9 cellular contexts compared by ENCODE assay signal in genomic region chr11:63683133-63683991, GRCh38. TPM values are rescaled to one million over a fixed set of nuclear protein-coding genes. Genes with fewer than 3 reads are reported as not detected.
DNase-seq lines count a peak whose midpoint lies in the region; ATAC-seq, FAIRE-seq and TF ChIP-seq lines count a peak whose summit lies in the region.
"Had no signal": no experiment of that assay in that cellular context is flagged by ENCODE, and none has a peak within 500 bp of the region (broad histone marks: within the 10 kb centered on the region; RNA-seq: fewer than 3 reads in every experiment).

No MANE protein-coding gene starts in this region.

- no peak for TF ChIP-seq CTCF in endothelial cell of umbilical vein (IDR thresholded peaks at IDR 0.05; ENCODE audit: extremely low read depth in 1 of 2, insufficient read depth in 1 of 2, low read depth in 1 of 2, low read length in 2 of 2)
- TF ChIP-seq CTCF in sigmoid colon (IDR thresholded peaks at IDR 0.05): no peak
- TF ChIP-seq CTCF in RWPE1 (conservative IDR thresholded peaks at IDR 0.05; ENCODE audit: low read depth): no peak
- TF ChIP-seq CTCF in omental fat pad (IDR thresholded peaks at IDR 0.05): no peak

- peak overlapping the region in 2 of 3 experiments; percentile 91 to 99 for H3K4me3 ChIP-seq in endothelial cell of umbilical vein (replicated peaks in 1 of 3; ENCODE audit: insufficient read depth in 1 of 3, low read depth in 1 of 3, low read length in 3 of 3)
- peak overlapping the region in 3 of 4 donors; percentile 79 to 98 (median 93) for H3K4me3 ChIP-seq in sigmoid colon

- no peak overlapping the region for H2AFZ ChIP-seq in endothelial cell of umbilical vein (ENCODE audit: low read depth, low read length)

- TF ChIP-seq POLR2A in endothelial cell of umbilical vein (IDR thresholded peaks at IDR 0.05; ENCODE audit: low read depth, low read length) (no peak), sigmoid colon (IDR thresholded peaks at IDR 0.05) (no peak)

- H3K4me2 ChIP-seq in endothelial cell of umbilical vein (ENCODE audit: insufficient read depth, low read length): peak overlapping the region; percentile 91

- H3K27ac ChIP-seq in endothelial cell of umbilical vein (ENCODE audit: insufficient read depth, low read depth, low read length) (no peak overlapping the region), sigmoid colon (peak overlapping the region; percentile 94 to 97 (median 97)), RWPE1 (no peak overlapping the region)

- peak; percentile 17 for DNase-seq in DMS 273 (lab: John Stamatoyannopoulos, UW; ENCODE audit: unreplicated experiment)
- DNase-seq in DMS 273 treated with DMSO at 0.1 percent for 48 hours (lab: John Stamatoyannopoulos, UW): no peak
- peak; percentile 33 for DNase-seq in RKO (ENCODE audit: low spot score)
- DNase-seq in endothelial cell of umbilical vein (ENCODE audit: low read depth, low spot score): peak; percentile 25
- DNase-seq in sigmoid colon: no peak
- no peak for DNase-seq in RWPE1 (ENCODE audit: low spot score)
- no peak for DNase-seq in omental fat pad (ENCODE audit: low spot score)

- CTCF ChIA-PET in endothelial cell of umbilical vein (lab: Charles Lee) (interaction anchor here (0.6 to 3.4 kb wide), 9 partner anchors 10 to 85 kb away, joined by 3 to 30 read pairs (median 6); partner anchors contain the start of genes ATL3 and ZFTA), RWPE1 (lab: Yijun Ruan, JAX) (interaction anchor here (1.4 kb wide), 1 partner anchor 55 kb away, joined by 4 read pairs; no protein-coding TSS in a partner anchor)

- FAIRE-seq in endothelial cell of umbilical vein (lab: Jason Lieb, UNC): no peak
- FAIRE-seq: A204.1 had no signal

- H4K20me1 ChIP-seq in endothelial cell of umbilical vein (replicated peaks; ENCODE audit: control insufficient read depth, extremely low read depth, insufficient read depth, low read length): peaks cover 3% of the 10 kb centered on the region

- POLR2A ChIA-PET in endothelial cell of umbilical vein (lab: Charles Lee): interaction anchor here (0.7 kb wide), 1 partner anchor 13 kb away, joined by 3 read pairs; no protein-coding TSS in a partner anchor
- POLR2A ChIA-PET in RWPE1 (lab: Yijun Ruan, JAX; ENCODE audit: low non-redundant PET): no interaction called here

- H3K36me3 ChIP-seq in endothelial cell of umbilical vein (ENCODE audit: control insufficient read depth in 2 of 2, extremely low read depth in 1 of 2, insufficient read depth in 2 of 2, low read length in 2 of 2): no peaks in the 10 kb centered on the region
- H3K36me3 ChIP-seq in sigmoid colon: no peaks in the 10 kb centered on the region

- no peak for TF ChIP-seq EP300 in sigmoid colon (IDR thresholded peaks at IDR 0.05)

- H3K9me3 ChIP-seq in endothelial cell of umbilical vein (replicated peaks; ENCODE audit: control insufficient read depth, insufficient read depth, low read length): no peaks in the 10 kb centered on the region
- no peaks in the 10 kb centered on the region for H3K9me3 ChIP-seq in sigmoid colon

- BruUV-seq in endothelial cell of umbilical vein (replicated peaks; lab: Mats Ljungman, UMichigan): no TSS peak

- ATAC-seq in HG02852 (IDR thresholded peaks at IDR 0.05; ENCODE audit: unreplicated experiment) (no peak), omental fat pad (ENCODE audit: low FRiP score) (no peak)

- WGBS in sigmoid colon, 2 donors: 76 to 82% methylated on average over 8 of the region's 8 CpGs

- peak overlapping the region; percentile 74 for H3K9ac ChIP-seq in endothelial cell of umbilical vein (replicated peaks; ENCODE audit: extremely low read depth, insufficient read depth, low read length)

- peaks cover 61% of the 10 kb centered on the region for H3K79me2 ChIP-seq in endothelial cell of umbilical vein (ENCODE audit: control insufficient read depth, insufficient read depth, low read length)

- H3K9me1 ChIP-seq in endothelial cell of umbilical vein (replicated peaks; ENCODE audit: control insufficient read depth, extremely low read depth, insufficient read depth, low read length): no peaks in the 10 kb centered on the region

- no peaks in the 10 kb centered on the region for H3K27me3 ChIP-seq in endothelial cell of umbilical vein (ENCODE audit: control insufficient read depth in 2 of 2, insufficient read depth in 2 of 2, low read length in 2 of 2)
- no peaks in the 10 kb centered on the region for H3K27me3 ChIP-seq in sigmoid colon

- dilution Hi-C loops in endothelial cell of umbilical vein (cut with MboI; ENCODE audit: extremely low pct_ligation_motif_present, low sequenced_read_pairs): no loop called here

- intact Hi-C loops in endothelial cell of umbilical vein (cut with micrococcal nuclease) (no loop called here), sigmoid colon (cut with DNase I) (no loop called here)

- H3K4me1 ChIP-seq in endothelial cell of umbilical vein (ENCODE audit: control insufficient read depth, extremely low read depth, insufficient read depth, low read length): peaks cover 17% of the 10 kb centered on the region
- H3K4me1 ChIP-seq in sigmoid colon: peaks cover 0 to 50% (median 38%) of the 10 kb centered on the region in 4 donors

TF ChIP-seq in endothelial cell of umbilical vein, 7 proteins besides CTCF, POLR2A, EP300 and RAD21:
- no peak for TF ChIP-seq POLR2AphosphoS5 (IDR thresholded peaks at IDR 0.05; ENCODE audit: insufficient read depth, low read depth, low read length)
- no peak for TF ChIP-seq JUN (IDR thresholded peaks at IDR 0.05; ENCODE audit: borderline replicate concordance, insufficient read depth, insufficient read length, low read depth)
- no peak for TF ChIP-seq EZH2 (IDR thresholded peaks at IDR 0.05; ENCODE audit: borderline replicate concordance, low read depth, low read length, severe bottlenecking)
- no peak for TF ChIP-seq GATA2 (IDR thresholded peaks at IDR 0.05; ENCODE audit: insufficient read depth, insufficient read length, low read depth, low read length)
- no peak for TF ChIP-seq MYC (IDR thresholded peaks at IDR 0.05; ENCODE audit: low read depth, low read length)
- no peak for TF ChIP-seq MAX (IDR thresholded peaks at IDR 0.05; ENCODE audit: insufficient read depth, insufficient read length)
- TF ChIP-seq FOS (IDR thresholded peaks at IDR 0.05; ENCODE audit: borderline replicate concordance, insufficient read depth, low read length): no peak
TF ChIP-seq in endothelial cell of umbilical vein: peak in this region for 0.

RNA-seq across cellular contexts. Expression of gene RTN3, which starts 2.1 kb away (rescaled TPM):
- total RNA-seq in endothelial cell of umbilical vein (109 and 112 TPM in 2 replicates), sigmoid colon (100 to 1,000 TPM in 1 of 4 donors, 10 to 100 TPM in 3; 61.1 to 105 (median 93.9) TPM), omental fat pad (100 to 1,000 TPM; 137 to 307 (median 193) TPM)
- polyA plus RNA-seq in endothelial cell of umbilical vein (90.6 and 93.6 TPM in 2 replicates), sigmoid colon (10 to 100 TPM; 24.6 to 91.3 (median 25.2) TPM)
- 91.9 and 94.6 TPM in 2 replicates for polyA plus RNA-seq in endothelial cell of umbilical vein (2011; cell fraction: cytosol; rRNA removed)
- 39.7 and 47.2 TPM in 2 replicates for polyA plus RNA-seq in endothelial cell of umbilical vein (2011; cell fraction: nucleus; rRNA removed)
- polyA plus RNA-seq in endothelial cell of umbilical vein (2012): 121 and 132 TPM in 2 replicates
- 104 and 109 TPM in 2 replicates for polyA minus RNA-seq in endothelial cell of umbilical vein
- polyA minus RNA-seq in endothelial cell of umbilical vein (2011; cell fraction: cytosol; rRNA and poly(A)+ RNA removed): 168 TPM
- polyA minus RNA-seq in endothelial cell of umbilical vein (2011; cell fraction: nucleus; rRNA and poly(A)+ RNA removed): 29.4 and 37.2 TPM in 2 replicates

RNA-seq across cellular contexts. Expression of gene ATL3, which starts 12.2 kb away (rescaled TPM):
- total RNA-seq in endothelial cell of umbilical vein (70.0 and 70.2 TPM in 2 replicates), sigmoid colon (100 to 1,000 TPM in 3 of 4 donors, 10 to 100 TPM in 1; 97.8 to 115 (median 102) TPM), omental fat pad (100 to 1,000 TPM in 1 of 4 donors, 10 to 100 TPM in 3; 84.4 to 100 (median 86.5) TPM)
- polyA plus RNA-seq in endothelial cell of umbilical vein (21.7 and 25.0 TPM in 2 replicates), sigmoid colon (10 to 100 TPM in 1 of 3 donors, 1 to 10 TPM in 2; 8.4 to 16.3 (median 8.8) TPM)
- polyA plus RNA-seq in endothelial cell of umbilical vein (2011; cell fraction: cytosol; rRNA removed): 21.7 and 23.3 TPM in 2 replicates
- 15.1 and 20.7 TPM in 2 replicates for polyA plus RNA-seq in endothelial cell of umbilical vein (2011; cell fraction: nucleus; rRNA removed)
- polyA plus RNA-seq in endothelial cell of umbilical vein (2012): 24.3 and 33.7 TPM in 2 replicates
- 70.1 and 80.3 TPM in 2 replicates for polyA minus RNA-seq in endothelial cell of umbilical vein
- 45.2 TPM for polyA minus RNA-seq in endothelial cell of umbilical vein (2011; cell fraction: cytosol; rRNA and poly(A)+ RNA removed)
- 13.4 and 21.4 TPM in 2 replicates for polyA minus RNA-seq in endothelial cell of umbilical vein (2011; cell fraction: nucleus; rRNA and poly(A)+ RNA removed)

Comparison
In these comparisons a context has a peak if more than half of its experiments do, and no peak if none do; other contexts are left out.
1. DNase-seq: peak in DMS 273 (single experiment), RKO (single experiment) and endothelial cell of umbilical vein (single experiment); none in DMS 273 treated with DMSO at 0.1 percent for 48 hours (single experiment), sigmoid colon (single experiment), RWPE1 (single experiment) and omental fat pad (single experiment).
2. H3K27ac ChIP-seq: peak in sigmoid colon (4 of 4); none in endothelial cell of umbilical vein (single experiment) and RWPE1 (single experiment).